In genomic region chr21:33202464-33203363, GRCh38 we compare ENCODE assay signal across 1 cellular context.
A peak's percentile ranks its signal among the peaks of the same experiment; 100 is the strongest.
TF ChIP-seq lines count a peak whose summit lies in the region.

No MANE protein-coding gene starts in this region.

TF ChIP-seq in K562, 482 proteins besides CTCF, POLR2A, EP300 and RAD21 (continued from another document):
- TF ChIP-seq HDAC1 (IDR thresholded peaks at IDR 0.05) (no peak), ZNF217 (CRISPR knock-in tag; IDR thresholded peaks at IDR 0.05) (no peak), HLTF (IDR thresholded peaks at IDR 0.05) (peak; percentile 72; the same call in 1 of the 2 replicates), RBM25 (IDR thresholded peaks at IDR 0.05; ENCODE audit: low read depth, low read length, severe bottlenecking) (peak; percentile 93), CSDE1 (IDR thresholded peaks at IDR 0.05) (no peak), SETDB1 (IDR thresholded peaks at IDR 0.05; ENCODE audit: low read length) (no peak), RBBP5 (IDR thresholded peaks at IDR 0.05; ENCODE audit: borderline replicate concordance, insufficient read depth, low read length, poor library complexity, severe bottlenecking) (no peak), ZNF274 (IDR thresholded peaks at IDR 0.05; ENCODE audit: borderline replicate concordance, low read depth, low read length) (no peak), SREBF2 (CRISPR knock-in tag; IDR thresholded peaks at IDR 0.05) (no peak), LARP7 (IDR thresholded peaks at IDR 0.05) (peak; percentile 39; the same call in 1 of the 2 replicates), ZFP36 (IDR thresholded peaks at IDR 0.05; ENCODE audit: low read depth, low read length, partially characterized antibody) (peak; percentile 75)
